ENCODE assay signal across 8 cellular contexts in the genomic region with DNA sequence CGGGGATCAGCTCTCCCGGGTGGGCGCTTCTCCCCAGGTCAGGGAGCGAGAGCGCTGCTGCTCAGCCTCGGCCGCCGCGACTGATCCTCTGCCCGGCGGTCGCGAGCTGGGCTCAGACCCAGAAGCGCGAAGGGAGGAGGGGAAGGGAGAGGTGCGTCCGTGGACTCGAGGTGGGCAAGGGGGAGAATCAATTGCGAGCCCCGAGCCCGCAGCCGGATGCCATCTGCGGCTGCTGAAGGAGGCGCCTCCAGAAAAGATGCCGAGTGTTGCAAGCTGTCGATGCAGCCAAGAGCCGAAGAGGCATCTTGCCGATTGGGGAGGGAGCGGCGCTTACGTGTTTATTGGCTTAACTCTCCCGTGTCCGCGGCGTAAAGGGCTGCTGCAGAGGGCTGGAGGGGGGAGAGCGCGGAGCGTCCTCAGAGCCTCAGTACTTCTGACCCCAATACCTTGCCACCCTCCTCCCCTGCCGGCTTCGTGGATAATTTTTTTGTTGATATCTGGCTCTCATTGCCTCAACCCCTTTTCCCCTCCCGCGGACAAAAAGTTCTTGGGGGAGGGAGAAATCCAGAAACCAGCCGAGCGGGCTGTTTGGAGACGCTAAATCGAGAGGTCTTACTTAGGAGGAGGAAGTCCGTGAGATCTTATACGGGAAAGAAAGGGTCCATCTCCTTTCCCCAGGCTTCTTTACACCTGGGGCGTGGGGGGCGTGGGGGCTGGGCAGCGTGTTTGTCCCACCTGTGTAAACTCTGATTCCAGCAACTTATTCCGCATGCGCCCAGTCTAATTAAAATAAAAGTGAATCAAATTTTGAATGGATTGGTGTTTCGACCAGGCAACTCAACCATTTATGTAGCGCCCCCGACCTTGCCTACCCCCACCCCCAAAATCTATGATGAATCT. TPM values are rescaled to one million over a fixed set of nuclear protein-coding genes. Genes with fewer than 3 reads are reported as not detected.
DNase-seq lines count a peak whose midpoint lies in the region; ATAC-seq, FAIRE-seq and TF ChIP-seq lines count a peak whose summit lies in the region.

A gene (minus strand): TSS at position 314 of the 900 bp plus-strand sequence. CDS start 387 bp downstream, outside the sequence.

- BruUV-seq in mammary epithelial cell (replicated peaks; lab: Mats Ljungman, UMichigan): no TSS peak

- FAIRE-seq in GM19239 (lab: Jason Lieb, UNC): no peak
- no peak for FAIRE-seq in GM12892 (lab: Jason Lieb, UNC)

- H3K36me3 ChIP-seq in mammary epithelial cell (ENCODE audit: insufficient read depth, low read length) (no peaks in the 10 kb centered on the region), right lobe of liver (no peaks in the 10 kb centered on the region), transverse colon (no peaks in the 10 kb centered on the region)

- H4K20me1 ChIP-seq in mammary epithelial cell (ENCODE audit: insufficient read depth, low read length): no peaks in the 10 kb centered on the region

- WGBS in mammary epithelial cell (ENCODE audit: low coverage, missing lambda C conversion rate): 8% methylated on average over 37 of the region's 56 CpGs
- WGBS in right lobe of liver (ENCODE audit: insufficient coverage, low coverage, low lambda C conversion rate, missing lambda C conversion rate): 6% methylated on average over 32 of the region's 56 CpGs
- WGBS in transverse colon (ENCODE audit: low coverage in 1 of 2), 2 donors: 7% methylated on average over 56 of the region's 56 CpGs; no CpG with 5 or more reads in 1 of the 2 donors

- intact Hi-C loops in mammary epithelial cell (cut with micrococcal nuclease): no loop called here
- intact Hi-C loops in right lobe of liver (cut with DNase I): no loop called here
- intact Hi-C loops in transverse colon (cut with DNase I; ENCODE audit: low total_unique reads): no loop called here

- CTCF ChIA-PET in mammary epithelial cell (lab: Charles Lee; ENCODE audit: low non-redundant PET): no interaction called here

- dilution Hi-C loops in mammary epithelial cell (cut with HindIII; ENCODE audit: low sequenced_read_pairs): no loop called here

- TF ChIP-seq POLR2A in right lobe of liver (IDR thresholded peaks at IDR 0.05) (no peak), transverse colon (IDR thresholded peaks at IDR 0.05) (no peak), GM12892 (IDR thresholded peaks at IDR 0.05; ENCODE audit: low read depth, low read length) (no peak)

- H3K4me2 ChIP-seq in mammary epithelial cell (ENCODE audit: insufficient read depth, low read depth, low read length): peak within 1 kb of the TSS; percentile 90

- peak; percentile 62 for DNase-seq in DMS53 (lab: John Stamatoyannopoulos, UW)
- DNase-seq in DMS53 treated with DMSO at 0.1 percent for 48 hours (lab: John Stamatoyannopoulos, UW; ENCODE audit: unreplicated experiment): no peak
- no peak for DNase-seq in mammary epithelial cell
- DNase-seq in right lobe of liver: no peak
- peak; percentile 13 for DNase-seq in transverse colon
- DNase-seq in NOMO-1 (lab: John Stamatoyannopoulos, UW; ENCODE audit: unreplicated experiment in 2 of 2): no peak
- no peak for DNase-seq in GM19239 (ENCODE audit: insufficient read length, low spot score)
- no peak for DNase-seq in GM12892 (ENCODE audit: insufficient read length)

- TF ChIP-seq CTCF in mammary epithelial cell (conservative IDR thresholded peaks at IDR 0.05 in 1 of 2, IDR thresholded peaks at IDR 0.05 in 1 of 2; ENCODE audit: extremely low read depth in 1 of 2, insufficient read depth in 1 of 2, low read depth in 1 of 2, low read length in 2 of 2) (no peak), right lobe of liver (IDR thresholded peaks at IDR 0.05) (no peak), transverse colon (IDR thresholded peaks at IDR 0.05) (no peak)

- TF ChIP-seq EP300 in transverse colon (IDR thresholded peaks at IDR 0.05; ENCODE audit: low read depth): no peak

- H3K9me3 ChIP-seq in mammary epithelial cell (replicated peaks; ENCODE audit: insufficient read depth, low read length) (no peaks in the 10 kb centered on the region), right lobe of liver (no peaks in the 10 kb centered on the region), transverse colon (no peaks in the 10 kb centered on the region)

- peak within 1 kb of the TSS; percentile 36 for H2AFZ ChIP-seq in mammary epithelial cell (ENCODE audit: low read depth, low read length)

- H3K27ac ChIP-seq in mammary epithelial cell (ENCODE audit: insufficient read depth, low read depth, low read length): no peak within 1 kb of the TSS
- H3K27ac ChIP-seq in right lobe of liver: no peak within 1 kb of the TSS
- H3K27ac ChIP-seq in transverse colon: peak within 1 kb of the TSS; percentile 4 to 81 (median 52)

- no peaks in the 10 kb centered on the region for H3K79me2 ChIP-seq in mammary epithelial cell (ENCODE audit: insufficient read depth, low read length)

- H3K4me3 ChIP-seq in mammary epithelial cell (replicated peaks in 1 of 3; ENCODE audit: insufficient read depth in 1 of 3, low read depth in 2 of 3, low read length in 3 of 3): peak within 1 kb of the TSS; percentile 6 to 35 (median 30)
- peak within 1 kb of the TSS; percentile 12 to 32 (median 16) for H3K4me3 ChIP-seq in right lobe of liver
- H3K4me3 ChIP-seq in transverse colon: peak within 1 kb of the TSS; percentile 22 to 66 (median 34)

- H3K4me1 ChIP-seq in mammary epithelial cell (ENCODE audit: insufficient read depth, low read length): peaks cover 19% of the 10 kb centered on the region
- H3K4me1 ChIP-seq in right lobe of liver: peaks cover 0 to 9% (median 0%) of the 10 kb centered on the region in 4 donors
- peaks cover 0 to 14% (median 12%) of the 10 kb centered on the region in 4 donors for H3K4me1 ChIP-seq in transverse colon

- no peak within 1 kb of the TSS for H3K9ac ChIP-seq in mammary epithelial cell (ENCODE audit: insufficient read depth, low read length)

- in situ Hi-C loops in mammary epithelial cell (cut with MboI; ENCODE audit: low sequenced_read_pairs in 2 of 2): no loop called here
- in situ Hi-C loops in transverse colon (cut with MboI; ENCODE audit: low pct_ligation_motif_present in 1 of 4, low pct_unique_long_range_greater_than_20kb in 1 of 4, low sequenced_read_pairs in 3 of 4): loop anchor here in 3 of 4 donors (25.0 kb wide), 1 partner anchor 312 kb away; no protein-coding TSS in a partner anchor

- H3K27me3 ChIP-seq in mammary epithelial cell (ENCODE audit: insufficient read depth, low read length) (peaks cover 29% of the 10 kb centered on the region), right lobe of liver (peaks cover 5 to 28% of the 10 kb centered on the region in 2 donors), transverse colon (peaks cover 53% of the 10 kb centered on the region)

- ATAC-seq in right lobe of liver: no peak

RNA-seq across cellular contexts. Expression of the gene that starts here (rescaled TPM):
- total RNA-seq in mammary epithelial cell: not detected
- polyA plus RNA-seq in mammary epithelial cell: not detected
- not detected for polyA minus RNA-seq in mammary epithelial cell
- under 1 TPM in 2 of 6 experiments, not detected in 4; 0.06 to 0.98 TPM for total RNA-seq in right lobe of liver
- 10 to 100 TPM in 2 of 4 donors, 1 to 10 TPM in 2; 1.9 to 22.7 (median 8.9) TPM for total RNA-seq in transverse colon
- polyA plus RNA-seq in GM12892 (2012; ENCODE audit: missing spikeins): 0.11 TPM

Comparison
In these comparisons a context has a peak if more than half of its experiments do, and no peak if none do; other contexts are left out.
1. DNase-seq: peak in DMS53 (single experiment) and transverse colon (single experiment); none in DMS53 treated with DMSO at 0.1 percent for 48 hours (single experiment), mammary epithelial cell (single experiment), right lobe of liver (0 of 3), NOMO-1 (0 of 2), GM19239 (single experiment) and GM12892 (single experiment).
2. H3K27ac ChIP-seq: peak in transverse colon (4 of 4); none in mammary epithelial cell (single experiment) and right lobe of liver (0 of 3).
3. in situ Hi-C loops: an anchor here in transverse colon (25.0 kb wide); none called in mammary epithelial cell.
4. Peak in every context shown above with its lines, with median percentiles within 50 percentile points of each other: H3K4me3 ChIP-seq.